ENCODE assay signal across 1 cellular context in the genomic region with DNA sequence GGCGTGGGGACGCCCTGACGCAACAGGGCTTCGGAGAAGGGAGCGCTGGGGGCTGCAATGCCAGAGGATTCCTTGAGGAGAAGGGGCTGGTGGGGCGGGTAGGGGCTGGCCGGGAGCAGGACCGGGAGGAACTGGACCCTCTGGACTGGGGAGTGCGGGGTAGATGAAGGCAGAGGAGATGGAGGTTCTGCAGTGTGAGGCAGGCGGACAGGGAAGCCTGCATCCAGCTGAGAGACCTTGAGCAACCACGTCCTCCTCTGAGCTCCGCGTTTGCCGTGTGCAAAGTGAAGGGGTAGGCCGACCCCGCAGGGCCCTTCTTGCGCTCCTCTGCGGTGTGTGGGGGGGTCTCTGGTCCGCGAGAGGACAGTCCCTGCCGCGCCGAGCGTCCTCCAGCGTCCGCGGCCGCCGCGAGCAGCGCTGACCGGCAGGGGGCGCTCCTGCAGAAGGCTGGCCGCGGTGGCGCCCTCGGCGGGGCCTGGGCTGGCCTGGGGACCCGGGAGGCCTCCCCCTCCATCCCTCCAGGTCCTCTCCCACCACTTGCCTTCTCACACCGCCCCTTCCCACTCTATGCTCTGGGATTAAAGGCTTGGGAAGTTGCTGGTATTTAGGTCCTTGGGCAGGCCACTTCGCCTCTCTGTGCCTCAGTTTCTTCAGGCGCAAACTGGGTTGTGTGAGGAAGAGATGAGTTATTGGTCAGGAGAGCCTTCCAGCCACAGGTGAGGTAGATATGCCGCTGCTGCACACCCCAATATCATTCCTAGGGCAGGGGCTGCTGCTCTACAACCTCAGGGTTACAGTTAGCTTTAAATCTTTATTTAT.
A peak's percentile ranks its signal among the peaks of the same experiment; 100 is the strongest.
TF ChIP-seq lines count a peak whose summit lies in the region.

No MANE protein-coding gene starts in this region.

TF ChIP-seq in HepG2, 621 proteins besides CTCF, POLR2A, EP300 and RAD21 (continued from another document and continues in another):
- TF ChIP-seq FOSL2 (CRISPR knock-in tag; IDR thresholded peaks at IDR 0.05), result no peak
- TF ChIP-seq, protein P1, sequence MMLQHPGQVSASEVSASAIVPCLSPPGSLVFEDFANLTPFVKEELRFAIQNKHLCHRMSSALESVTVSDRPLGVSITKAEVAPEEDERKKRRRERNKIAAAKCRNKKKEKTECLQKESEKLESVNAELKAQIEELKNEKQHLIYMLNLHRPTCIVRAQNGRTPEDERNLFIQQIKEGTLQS (CRISPR knock-in tag; IDR thresholded peaks at IDR 0.05), result 0 out of 2 replicates have a peak, but pooled peaks have one; percentile 3
- TF ChIP-seq ZNF275 (CRISPR knock-in tag; IDR thresholded peaks at IDR 0.05; ENCODE audit: borderline replicate concordance), result no peak
- TF ChIP-seq, protein P2, sequence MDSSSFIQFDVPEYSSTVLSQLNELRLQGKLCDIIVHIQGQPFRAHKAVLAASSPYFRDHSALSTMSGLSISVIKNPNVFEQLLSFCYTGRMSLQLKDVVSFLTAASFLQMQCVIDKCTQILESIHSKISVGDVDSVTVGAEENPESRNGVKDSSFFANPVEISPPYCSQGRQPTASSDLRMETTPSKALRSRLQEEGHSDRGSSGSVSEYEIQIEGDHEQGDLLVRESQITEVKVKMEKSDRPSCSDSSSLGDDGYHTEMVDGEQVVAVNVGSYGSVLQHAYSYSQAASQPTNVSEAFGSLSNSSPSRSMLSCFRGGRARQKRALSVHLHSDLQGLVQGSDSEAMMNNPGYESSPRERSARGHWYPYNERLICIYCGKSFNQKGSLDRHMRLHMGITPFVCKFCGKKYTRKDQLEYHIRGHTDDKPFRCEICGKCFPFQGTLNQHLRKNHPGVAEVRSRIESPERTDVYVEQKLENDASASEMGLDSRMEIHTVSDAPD (CRISPR knock-in tag; IDR thresholded peaks at IDR 0.05), result no peak
- no peak for TF ChIP-seq ZBTB7B (CRISPR knock-in tag; IDR thresholded peaks at IDR 0.05)
- TF ChIP-seq ZNF776 (CRISPR knock-in tag; IDR thresholded peaks at IDR 0.05), result no peak
- no peak for TF ChIP-seq PBX2 (CRISPR knock-in tag; IDR thresholded peaks at IDR 0.05)
- TF ChIP-seq BRCA1 (CRISPR knock-in tag; IDR thresholded peaks at IDR 0.05), result no peak
- peak; percentile 42; the same call in 1 of the 2 replicates for TF ChIP-seq ZFX (CRISPR knock-in tag; IDR thresholded peaks at IDR 0.05; ENCODE audit: low read depth)
- TF ChIP-seq, protein P3, sequence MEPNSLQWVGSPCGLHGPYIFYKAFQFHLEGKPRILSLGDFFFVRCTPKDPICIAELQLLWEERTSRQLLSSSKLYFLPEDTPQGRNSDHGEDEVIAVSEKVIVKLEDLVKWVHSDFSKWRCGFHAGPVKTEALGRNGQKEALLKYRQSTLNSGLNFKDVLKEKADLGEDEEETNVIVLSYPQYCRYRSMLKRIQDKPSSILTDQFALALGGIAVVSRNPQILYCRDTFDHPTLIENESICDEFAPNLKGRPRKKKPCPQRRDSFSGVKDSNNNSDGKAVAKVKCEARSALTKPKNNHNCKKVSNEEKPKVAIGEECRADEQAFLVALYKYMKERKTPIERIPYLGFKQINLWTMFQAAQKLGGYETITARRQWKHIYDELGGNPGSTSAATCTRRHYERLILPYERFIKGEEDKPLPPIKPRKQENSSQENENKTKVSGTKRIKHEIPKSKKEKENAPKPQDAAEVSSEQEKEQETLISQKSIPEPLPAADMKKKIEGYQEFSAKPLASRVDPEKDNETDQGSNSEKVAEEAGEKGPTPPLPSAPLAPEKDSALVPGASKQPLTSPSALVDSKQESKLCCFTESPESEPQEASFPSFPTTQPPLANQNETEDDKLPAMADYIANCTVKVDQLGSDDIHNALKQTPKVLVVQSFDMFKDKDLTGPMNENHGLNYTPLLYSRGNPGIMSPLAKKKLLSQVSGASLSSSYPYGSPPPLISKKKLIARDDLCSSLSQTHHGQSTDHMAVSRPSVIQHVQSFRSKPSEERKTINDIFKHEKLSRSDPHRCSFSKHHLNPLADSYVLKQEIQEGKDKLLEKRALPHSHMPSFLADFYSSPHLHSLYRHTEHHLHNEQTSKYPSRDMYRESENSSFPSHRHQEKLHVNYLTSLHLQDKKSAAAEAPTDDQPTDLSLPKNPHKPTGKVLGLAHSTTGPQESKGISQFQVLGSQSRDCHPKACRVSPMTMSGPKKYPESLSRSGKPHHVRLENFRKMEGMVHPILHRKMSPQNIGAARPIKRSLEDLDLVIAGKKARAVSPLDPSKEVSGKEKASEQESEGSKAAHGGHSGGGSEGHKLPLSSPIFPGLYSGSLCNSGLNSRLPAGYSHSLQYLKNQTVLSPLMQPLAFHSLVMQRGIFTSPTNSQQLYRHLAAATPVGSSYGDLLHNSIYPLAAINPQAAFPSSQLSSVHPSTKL (CRISPR knock-in tag; IDR thresholded peaks at IDR 0.05), result peak; percentile 28; the same call in 1 of the 2 replicates
- TF ChIP-seq ZNF674 (CRISPR knock-in tag; IDR thresholded peaks at IDR 0.05; ENCODE audit: low read depth), result no peak
- TF ChIP-seq CREM (IDR thresholded peaks at IDR 0.05), result no peak
- TF ChIP-seq CREM (CRISPR knock-in tag; IDR thresholded peaks at IDR 0.05), result no peak
- TF ChIP-seq, protein P4, sequence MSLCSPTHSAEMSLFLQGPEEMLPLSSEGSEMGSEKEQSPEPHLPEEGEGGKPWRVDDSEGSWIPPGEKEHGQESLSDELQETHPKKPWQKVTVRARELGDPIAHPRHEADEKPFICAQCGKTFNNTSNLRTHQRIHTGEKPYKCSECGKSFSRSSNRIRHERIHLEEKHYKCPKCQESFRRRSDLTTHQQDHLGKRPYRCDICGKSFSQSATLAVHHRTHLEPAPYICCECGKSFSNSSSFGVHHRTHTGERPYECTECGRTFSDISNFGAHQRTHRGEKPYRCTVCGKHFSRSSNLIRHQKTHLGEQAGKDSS (CRISPR knock-in tag; IDR thresholded peaks at IDR 0.05; ENCODE audit: borderline replicate concordance, low read depth), result peak; percentile 71; the same call in 1 of the 2 replicates
- TF ChIP-seq, protein P5, sequence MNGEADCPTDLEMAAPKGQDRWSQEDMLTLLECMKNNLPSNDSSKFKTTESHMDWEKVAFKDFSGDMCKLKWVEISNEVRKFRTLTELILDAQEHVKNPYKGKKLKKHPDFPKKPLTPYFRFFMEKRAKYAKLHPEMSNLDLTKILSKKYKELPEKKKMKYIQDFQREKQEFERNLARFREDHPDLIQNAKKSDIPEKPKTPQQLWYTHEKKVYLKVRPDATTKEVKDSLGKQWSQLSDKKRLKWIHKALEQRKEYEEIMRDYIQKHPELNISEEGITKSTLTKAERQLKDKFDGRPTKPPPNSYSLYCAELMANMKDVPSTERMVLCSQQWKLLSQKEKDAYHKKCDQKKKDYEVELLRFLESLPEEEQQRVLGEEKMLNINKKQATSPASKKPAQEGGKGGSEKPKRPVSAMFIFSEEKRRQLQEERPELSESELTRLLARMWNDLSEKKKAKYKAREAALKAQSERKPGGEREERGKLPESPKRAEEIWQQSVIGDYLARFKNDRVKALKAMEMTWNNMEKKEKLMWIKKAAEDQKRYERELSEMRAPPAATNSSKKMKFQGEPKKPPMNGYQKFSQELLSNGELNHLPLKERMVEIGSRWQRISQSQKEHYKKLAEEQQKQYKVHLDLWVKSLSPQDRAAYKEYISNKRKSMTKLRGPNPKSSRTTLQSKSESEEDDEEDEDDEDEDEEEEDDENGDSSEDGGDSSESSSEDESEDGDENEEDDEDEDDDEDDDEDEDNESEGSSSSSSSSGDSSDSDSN (CRISPR knock-in tag; IDR thresholded peaks at IDR 0.05), result peak; percentile 34; the same call in 1 of the 2 replicates
- TF ChIP-seq ZNF839 (CRISPR knock-in tag; IDR thresholded peaks at IDR 0.05; ENCODE audit: borderline replicate concordance), result peak; percentile 51; the same call in 1 of the 2 replicates
- TF ChIP-seq ZNF382 (CRISPR knock-in tag; IDR thresholded peaks at IDR 0.05; ENCODE audit: borderline replicate concordance), result no peak
- TF ChIP-seq FOXM1 (CRISPR knock-in tag; IDR thresholded peaks at IDR 0.05), result no peak
- no peak for TF ChIP-seq PTBP1 (IDR thresholded peaks at IDR 0.05; ENCODE audit: low read depth, low read length, poor library complexity, severe bottlenecking)
- TF ChIP-seq PITX1 (CRISPR knock-in tag; IDR thresholded peaks at IDR 0.05), result no peak
- TF ChIP-seq SATB2 (CRISPR knock-in tag; IDR thresholded peaks at IDR 0.05), result no peak
- no peak for TF ChIP-seq AGO2 (optimal IDR thresholded peaks at IDR 0.05; ENCODE audit: low read depth, low read length)
- no peak for TF ChIP-seq ZNF724P (CRISPR knock-in tag; IDR thresholded peaks at IDR 0.05; ENCODE audit: borderline replicate concordance)
- no peak for TF ChIP-seq HNF1B (CRISPR knock-in tag; IDR thresholded peaks at IDR 0.05)
- no peak for TF ChIP-seq ZNF468 (CRISPR knock-in tag; IDR thresholded peaks at IDR 0.05)
- TF ChIP-seq ZFP36L2 (CRISPR knock-in tag; IDR thresholded peaks at IDR 0.05), result no peak
- TF ChIP-seq ZNF558 (CRISPR knock-in tag; IDR thresholded peaks at IDR 0.05; ENCODE audit: borderline replicate concordance), result no peak
- TF ChIP-seq SMAD1 (CRISPR knock-in tag; IDR thresholded peaks at IDR 0.05; ENCODE audit: borderline replicate concordance, low read depth), result peak; percentile 71; the same call in 1 of the 2 replicates
- no peak for TF ChIP-seq NR1H2 (CRISPR knock-in tag; IDR thresholded peaks at IDR 0.05; ENCODE audit: borderline replicate concordance, low read depth)
- no peak for TF ChIP-seq MLX (CRISPR knock-in tag; IDR thresholded peaks at IDR 0.05)
- no peak for TF ChIP-seq KLF9 (CRISPR knock-in tag; IDR thresholded peaks at IDR 0.05; ENCODE audit: low read depth)
- TF ChIP-seq GABPB1 (CRISPR knock-in tag; IDR thresholded peaks at IDR 0.05), result peak; percentile 58; the same call in 1 of the 2 replicates
- no peak for TF ChIP-seq ZNF678 (CRISPR knock-in tag; IDR thresholded peaks at IDR 0.05)
- TF ChIP-seq FOSL1 (CRISPR knock-in tag; IDR thresholded peaks at IDR 0.05; ENCODE audit: borderline replicate concordance), result no peak
- no peak for TF ChIP-seq MED1 (CRISPR knock-in tag; IDR thresholded peaks at IDR 0.05)
- TF ChIP-seq HES4 (CRISPR knock-in tag; IDR thresholded peaks at IDR 0.05; ENCODE audit: borderline replicate concordance), result peak; percentile 85; the same call in 1 of the 2 replicates
- TF ChIP-seq ZNF260 (CRISPR knock-in tag; IDR thresholded peaks at IDR 0.05; ENCODE audit: borderline replicate concordance, low read depth), result no peak
- peak; percentile 33 for TF ChIP-seq RBM39 (IDR thresholded peaks at IDR 0.05; ENCODE audit: low read depth, low read length, poor library complexity, severe bottlenecking)
- no peak for TF ChIP-seq KMT2A (CRISPR knock-in tag; IDR thresholded peaks at IDR 0.05)
- peak; percentile 27; the same call in 1 of the 2 replicates for TF ChIP-seq FOXO1 (CRISPR knock-in tag; IDR thresholded peaks at IDR 0.05)
- TF ChIP-seq, protein P6, sequence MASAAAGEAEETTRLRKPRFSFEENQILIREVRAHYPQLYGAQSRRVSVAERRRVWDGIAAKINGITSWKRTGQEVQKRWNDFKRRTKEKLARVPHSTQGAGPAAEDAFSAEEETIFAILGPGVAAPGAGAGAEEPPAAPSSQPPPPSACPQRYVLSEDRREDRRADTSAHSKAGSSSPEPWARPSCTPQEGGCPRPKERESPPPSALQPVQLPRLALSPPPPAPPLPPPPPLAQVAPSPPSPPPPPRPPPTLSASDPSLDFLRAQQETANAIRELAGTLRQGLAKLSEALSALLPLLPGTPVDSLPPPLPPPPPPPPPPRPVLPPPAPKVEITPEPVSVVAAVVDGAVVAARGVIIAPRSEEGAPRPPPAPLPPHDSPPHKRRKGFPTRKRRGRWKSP (CRISPR knock-in tag; IDR thresholded peaks at IDR 0.05), result no peak
- TF ChIP-seq HOMEZ (CRISPR knock-in tag; IDR thresholded peaks at IDR 0.05; ENCODE audit: low read depth), result no peak
